ENCODE assay signal across 27 cellular contexts in genomic region chr1:206898909-206899431, GRCh38. TPM values are rescaled to one million over a fixed set of nuclear protein-coding genes. Genes with fewer than 3 reads are reported as not detected.
DNase-seq lines count a peak whose midpoint lies in the region; ATAC-seq, FAIRE-seq and TF ChIP-seq lines count a peak whose summit lies in the region.
"Had no signal": no experiment of that assay in that cellular context is flagged by ENCODE, and none has a peak within 500 bp of the region (broad histone marks: within the 10 kb centered on the region; RNA-seq: fewer than 3 reads in every experiment).

No MANE protein-coding gene starts in this region.

- no peak for FAIRE-seq in frontal cortex (lab: Jason Lieb, UNC)
- FAIRE-seq: A204.1, kidney had no signal

- no peak for TF ChIP-seq RAD21 in HCT116 (IDR thresholded peaks at IDR 0.05; ENCODE audit: low read depth)

- H3K9me3 Mint-ChIP-seq in activated CD4-positive, alpha-beta memory T cell treated with anti-CD3 and anti-CD28 coated beads for 36 hours, result no peaks in the 10 kb centered on the region
- no peaks in the 10 kb centered on the region for H3K9me3 Mint-ChIP-seq in activated CD4-positive, alpha-beta memory T cell treated with anti-CD3 and anti-CD28 coated beads, Interleukin-2, amount 10 ng/mL, durations not matched to agents 7 days and 5 days
- H3K9me3 Mint-ChIP-seq in central memory CD8-positive, alpha-beta T cell, result no peaks in the 10 kb centered on the region
- H3K9me3 Mint-ChIP-seq: activated T-helper 1 cell treated with anti-CD3 and anti-CD28 coated beads, Interleukin-12 subunit alpha, Interleukin-12 subunit beta, Interleukin-2, Interleukin-4 antibody, amounts not matched to agents 30 ng/mL and 10 ng/mL and 1 ng/mL, durations not matched to agents 14 hours and 24 hours and 36 hours; nephron had no signal

- H3K4me1 ChIP-seq in HCT116 (ENCODE audit: control insufficient read depth in 1 of 2, insufficient read depth in 2 of 2, low read length in 2 of 2), result peaks cover 9 to 18% of the 10 kb centered on the region in 2 experiments
- H3K4me1 ChIP-seq in osteoblast (ENCODE audit: insufficient read depth, low read length), result peaks cover 37% of the 10 kb centered on the region
- H3K4me1 ChIP-seq: psoas muscle, testis had no signal

- no peaks in the 10 kb centered on the region for H3K36me3 ChIP-seq in HCT116 (ENCODE audit: control insufficient read depth in 1 of 2, insufficient read depth in 2 of 2, low read length in 2 of 2)
- H3K36me3 ChIP-seq in osteoblast (ENCODE audit: insufficient read depth, low read length), result no peaks in the 10 kb centered on the region
- H3K36me3 ChIP-seq: SJCRH30 had no signal

- no peaks in the 10 kb centered on the region for H3K9me2 ChIP-seq in HCT116 (ENCODE audit: insufficient read depth)

- RAD21 ChIA-PET in HCT116 (lab: Charles Lee; ENCODE audit: low non-redundant PET in 1 of 2, low total read pairs in 2 of 2, uncharacterized antibody in 2 of 2, unreplicated experiment in 2 of 2), result no interaction called here

- intact Hi-C loops in activated CD4-positive, alpha-beta memory T cell treated with anti-CD3 and anti-CD28 coated beads for 36 hours (cut with micrococcal nuclease), result loop anchor here (10.0 kb wide), 1 partner anchor 394 kb away; the partner anchor contains the start of gene RASSF5
- intact Hi-C loops in HCT116 (cut with micrococcal nuclease), result no loop called here

- H3K4me2 ChIP-seq in HCT116 (ENCODE audit: low read length), result peak overlapping the region; percentile 63
- peak overlapping the region; percentile 65 for H3K4me2 ChIP-seq in osteoblast (ENCODE audit: insufficient read depth, low read length)

- CTCF ChIA-PET in activated CD4-positive, alpha-beta memory T cell treated with anti-CD3 and anti-CD28 coated beads for 36 hours (lab: Charles Lee), result interaction anchor here (0.7 to 7.5 kb wide), 3 partner anchors 10 to 83 kb away, joined by 4 to 46 read pairs (median 15); no protein-coding TSS in a partner anchor
- CTCF ChIA-PET in activated CD4-positive, alpha-beta memory T cell treated with anti-CD3 and anti-CD28 coated beads, Interleukin-2, amount 10 ng/mL, durations not matched to agents 7 days and 5 days (lab: Charles Lee), result no interaction called here
- CTCF ChIA-PET in HCT116 (lab: Charles Lee), result interaction anchor here (0.9 to 2.0 kb wide), 2 partner anchors 13 to 33 kb away, joined by 3 to 5 read pairs; partner anchors contain the start of gene IL20

- peaks cover 23% of the 10 kb centered on the region for H3K36me3 Mint-ChIP-seq in activated CD4-positive, alpha-beta memory T cell treated with anti-CD3 and anti-CD28 coated beads for 36 hours
- peaks cover 14% of the 10 kb centered on the region for H3K36me3 Mint-ChIP-seq in activated CD4-positive, alpha-beta memory T cell treated with anti-CD3 and anti-CD28 coated beads, Interleukin-2, amount 10 ng/mL, durations not matched to agents 7 days and 5 days (ENCODE audit: low read depth)
- peaks cover 20% of the 10 kb centered on the region for H3K36me3 Mint-ChIP-seq in central memory CD8-positive, alpha-beta T cell (ENCODE audit: insufficient read depth)

- H3K27ac ChIP-seq in HCT116 (ENCODE audit: low read depth, low read length) (no peak overlapping the region), osteoblast (ENCODE audit: low read depth, low read length) (peak overlapping the region; percentile 63)
- H3K27ac ChIP-seq: C4-2B, psoas muscle, SJCRH30, testis had no signal

- H3K79me2 ChIP-seq in HCT116 (ENCODE audit: insufficient read depth, low read length) (no peaks in the 10 kb centered on the region), osteoblast (ENCODE audit: insufficient read depth, low read length) (no peaks in the 10 kb centered on the region)

- H3K27me3 ChIP-seq in HCT116 (ENCODE audit: insufficient read depth, low read length), result no peaks in the 10 kb centered on the region
- no peaks in the 10 kb centered on the region for H3K27me3 ChIP-seq in osteoblast (ENCODE audit: insufficient read depth, low read length)
- H3K27me3 ChIP-seq: testis had no signal

- H3K4me1 Mint-ChIP-seq in activated CD4-positive, alpha-beta memory T cell treated with anti-CD3 and anti-CD28 coated beads for 36 hours (ENCODE audit: low read depth), result peaks cover 65% of the 10 kb centered on the region
- peaks cover 11% of the 10 kb centered on the region for H3K4me1 Mint-ChIP-seq in activated CD4-positive, alpha-beta memory T cell treated with anti-CD3 and anti-CD28 coated beads, Interleukin-2, amount 10 ng/mL, durations not matched to agents 7 days and 5 days
- peaks cover 20% of the 10 kb centered on the region for H3K4me1 Mint-ChIP-seq in central memory CD8-positive, alpha-beta T cell

- H4K20me1 ChIP-seq in HCT116 (ENCODE audit: insufficient read depth) (no peaks in the 10 kb centered on the region), osteoblast (ENCODE audit: insufficient read depth, low read length) (no peaks in the 10 kb centered on the region)

- peak overlapping the region; percentile 68 for H3K27ac Mint-ChIP-seq in activated CD4-positive, alpha-beta memory T cell treated with anti-CD3 and anti-CD28 coated beads for 36 hours
- no peak overlapping the region for H3K27ac Mint-ChIP-seq in activated CD4-positive, alpha-beta memory T cell treated with anti-CD3 and anti-CD28 coated beads, Interleukin-2, amount 10 ng/mL, durations not matched to agents 7 days and 5 days
- peak overlapping the region; percentile 80 for H3K27ac Mint-ChIP-seq in central memory CD8-positive, alpha-beta T cell (ENCODE audit: low read depth)
- H3K27ac Mint-ChIP-seq: nephron had no signal

- H3K9ac ChIP-seq in HCT116 (ENCODE audit: low read length), result no peak overlapping the region

- TF ChIP-seq POLR2A in HCT116 (IDR thresholded peaks at IDR 0.05; ENCODE audit: borderline replicate concordance, extremely low read depth, insufficient read depth, insufficient read length), result no peak

- H3K4me3 Mint-ChIP-seq in activated CD4-positive, alpha-beta memory T cell treated with anti-CD3 and anti-CD28 coated beads for 36 hours, result peak overlapping the region; percentile 74
- no peak overlapping the region for H3K4me3 Mint-ChIP-seq in activated CD4-positive, alpha-beta memory T cell treated with anti-CD3 and anti-CD28 coated beads, Interleukin-2, amount 10 ng/mL, durations not matched to agents 7 days and 5 days
- no peak overlapping the region for H3K4me3 Mint-ChIP-seq in central memory CD8-positive, alpha-beta T cell
- H3K4me3 Mint-ChIP-seq: activated T-helper 1 cell treated with anti-CD3 and anti-CD28 coated beads, Interleukin-12 subunit alpha, Interleukin-12 subunit beta, Interleukin-2, Interleukin-4 antibody, amounts not matched to agents 30 ng/mL and 10 ng/mL and 1 ng/mL, durations not matched to agents 14 hours and 24 hours and 36 hours; nephron had no signal

- POLR2A ChIA-PET in activated CD4-positive, alpha-beta memory T cell treated with anti-CD3 and anti-CD28 coated beads for 36 hours (lab: Charles Lee), result interaction anchor here (1.7 kb wide), 1 partner anchor 9 kb away, joined by 4 read pairs; no protein-coding TSS in a partner anchor
- POLR2A ChIA-PET in activated CD4-positive, alpha-beta memory T cell treated with anti-CD3 and anti-CD28 coated beads, Interleukin-2, amount 10 ng/mL, durations not matched to agents 7 days and 5 days (lab: Charles Lee), result interaction anchor here (1.4 kb wide), 1 partner anchor 38 kb away, joined by 3 read pairs; no protein-coding TSS in a partner anchor
- POLR2A ChIA-PET in HCT116 (lab: Charles Lee), result no interaction called here

- H3K9me3 ChIP-seq in HCT116 (ENCODE audit: control insufficient read depth in 1 of 2, insufficient read depth in 1 of 2, low read depth in 1 of 2, low read length in 2 of 2) (no peaks in the 10 kb centered on the region), osteoblast (ENCODE audit: low read depth, low read length) (no peaks in the 10 kb centered on the region)
- H3K9me3 ChIP-seq: psoas muscle, SJCRH30, testis had no signal

- no peak for ATAC-seq in HCT116
- ATAC-seq in central memory CD8-positive, alpha-beta T cell (replicated peaks; ENCODE audit: extremely low read depth, poor library complexity, severe bottlenecking), result no peak
- ATAC-seq in HG03135 (IDR thresholded peaks at IDR 0.05; ENCODE audit: unreplicated experiment), result no peak
- no peak for ATAC-seq in HG03097 (IDR thresholded peaks at IDR 0.05; ENCODE audit: low FRiP score, unreplicated experiment)

- H3K4me3 ChIP-seq in HCT116 (replicated peaks in 1 of 2; ENCODE audit: low read depth in 1 of 2, low read length in 2 of 2) (no peak overlapping the region), osteoblast (ENCODE audit: insufficient read depth, low read length) (no peak overlapping the region)
- H3K4me3 ChIP-seq: psoas muscle, SJCRH30, testis had no signal

- peaks cover 2% of the 10 kb centered on the region for H3K27me3 Mint-ChIP-seq in activated CD4-positive, alpha-beta memory T cell treated with anti-CD3 and anti-CD28 coated beads for 36 hours
- peaks cover 2% of the 10 kb centered on the region for H3K27me3 Mint-ChIP-seq in activated CD4-positive, alpha-beta memory T cell treated with anti-CD3 and anti-CD28 coated beads, Interleukin-2, amount 10 ng/mL, durations not matched to agents 7 days and 5 days
- peaks cover 18% of the 10 kb centered on the region for H3K27me3 Mint-ChIP-seq in central memory CD8-positive, alpha-beta T cell

- no peak for DNase-seq in activated CD4-positive, alpha-beta memory T cell treated with anti-CD3 and anti-CD28 coated beads for 36 hours
- no peak for DNase-seq in activated CD4-positive, alpha-beta memory T cell treated with anti-CD3 and anti-CD28 coated beads, Interleukin-2, amount 10 ng/mL, durations not matched to agents 7 days and 5 days
- no peak for DNase-seq in HCT116 (ENCODE audit: low read depth, low spot score)
- no peak for DNase-seq in central memory CD8-positive, alpha-beta T cell (ENCODE audit: low spot score in 2 of 2)
- DNase-seq in osteoblast (ENCODE audit: insufficient read length, low spot score, missing footprints), result no peak
- DNase-seq in frontal cortex (ENCODE audit: low spot score in 2 of 2), result no peak
- DNase-seq: activated CD4-positive, alpha-beta T cell treated with anti-CD3 and anti-CD28 coated beads for 1 hour; effector CD8-positive, alpha-beta T cell; hippocampal formation; Karpas-422; kidney; NCI-H1105; NCI-H2107; NCI-H524 treated with DMSO at 0.1 percent for 48 hours; psoas muscle; stimulated activated CD8-positive, alpha-beta memory T cell treated with anti-CD3 and anti-CD28 coated beads, Interleukin-4, amount 100 ng/mL, for 48 hours; T-helper 9 cell; testis had no signal

- TF ChIP-seq CTCF in HCT116 (IDR thresholded peaks at IDR 0.05 in 2 of 3, conservative IDR thresholded peaks at IDR 0.05 in 1 of 3; ENCODE audit: borderline replicate concordance in 1 of 3, insufficient read depth in 1 of 3, low read depth in 2 of 3, low read length in 2 of 3), result no peak
- no peak for TF ChIP-seq CTCF in osteoblast (IDR thresholded peaks at IDR 0.05; ENCODE audit: extremely low read depth, low read depth, low read length)

- H2AFZ ChIP-seq in HCT116 (ENCODE audit: low read depth, low read length, poor library complexity, severe bottlenecking), result no peak overlapping the region
- H2AFZ ChIP-seq in osteoblast (ENCODE audit: low read length), result peak overlapping the region; percentile 40

- no TSS peak for BruUV-seq in HCT116 (replicated peaks; lab: Mats Ljungman, UMichigan)

RNA-seq across cellular contexts. Expression of gene IL24, which starts 1.7 kb away (rescaled TPM):
- 10 to 100 TPM in 1 of 2 experiments, 1 to 10 TPM in 1; 9.8 to 10.0 TPM for total RNA-seq in activated CD4-positive, alpha-beta memory T cell treated with anti-CD3 and anti-CD28 coated beads for 36 hours
- total RNA-seq in activated CD4-positive, alpha-beta memory T cell treated with anti-CD3 and anti-CD28 coated beads, Interleukin-2, amount 10 ng/mL, durations not matched to agents 7 days and 5 days, result not detected
- total RNA-seq in HCT116 (2021; ENCODE audit: unreplicated experiment) (not detected), osteoblast (not detected in 2 replicates), frontal cortex (under 0.01 TPM)
- not detected in 2 replicates for polyA plus RNA-seq in HCT116 (2012)
- total RNA-seq: kidney, mammary epithelial cell, OCI-LY7, SJCRH30, testis had no signal

RNA-seq across cellular contexts. Expression of gene FCMR, which starts 22.8 kb away (rescaled TPM):
- 10 to 100 TPM; 65.7 to 73.0 TPM for total RNA-seq in activated CD4-positive, alpha-beta memory T cell treated with anti-CD3 and anti-CD28 coated beads for 36 hours
- 100 to 1,000 TPM; 117 to 121 TPM for total RNA-seq in activated CD4-positive, alpha-beta memory T cell treated with anti-CD3 and anti-CD28 coated beads, Interleukin-2, amount 10 ng/mL, durations not matched to agents 7 days and 5 days
- total RNA-seq in HCT116 (2021; ENCODE audit: unreplicated experiment) (0.61 TPM), osteoblast (0.29 TPM in 1 of 2 replicates, not detected in the other), frontal cortex (under 0.01 TPM)
- 0.15 and 0.17 TPM in 2 replicates for polyA plus RNA-seq in HCT116 (2012)
- total RNA-seq: SJCRH30 had no signal

RNA-seq across cellular contexts. Expression of gene IL20, which starts 33.5 kb away (rescaled TPM):
- total RNA-seq in activated CD4-positive, alpha-beta memory T cell treated with anti-CD3 and anti-CD28 coated beads for 36 hours, result not detected
- total RNA-seq in activated CD4-positive, alpha-beta memory T cell treated with anti-CD3 and anti-CD28 coated beads, Interleukin-2, amount 10 ng/mL, durations not matched to agents 7 days and 5 days, result not detected
- total RNA-seq in HCT116 (2021; ENCODE audit: unreplicated experiment), result not detected
- polyA plus RNA-seq in HCT116 (2012), result not detected in 2 replicates
- not detected in 2 replicates for total RNA-seq in osteoblast
- total RNA-seq in frontal cortex, result not detected
- total RNA-seq: activated T-helper 1 cell treated with anti-CD3 and anti-CD28 coated beads, Interleukin-12 subunit alpha, Interleukin-12 subunit beta, Interleukin-2, Interleukin-4 antibody, amounts not matched to agents 30 ng/mL and 10 ng/mL and 1 ng/mL, durations not matched to agents 14 hours and 24 hours and 36 hours; kidney; mammary epithelial cell; OCI-LY7; SJCRH30 had no signal
- polyA plus RNA-seq: psoas muscle had no signal

RNA-seq across cellular contexts. Expression of gene PIGR, which starts 47.3 kb away (rescaled TPM):
- total RNA-seq in activated CD4-positive, alpha-beta memory T cell treated with anti-CD3 and anti-CD28 coated beads for 36 hours, result under 1 TPM; 0.10 TPM
- not detected for total RNA-seq in activated CD4-positive, alpha-beta memory T cell treated with anti-CD3 and anti-CD28 coated beads, Interleukin-2, amount 10 ng/mL, durations not matched to agents 7 days and 5 days
- total RNA-seq in HCT116 (2021; ENCODE audit: unreplicated experiment) (2.6 TPM), osteoblast (not detected in 2 replicates), frontal cortex (not detected)
- 0.01 TPM in 2 replicates for polyA plus RNA-seq in HCT116 (2012)
- total RNA-seq: activated T-helper 1 cell treated with anti-CD3 and anti-CD28 coated beads, Interleukin-12 subunit alpha, Interleukin-12 subunit beta, Interleukin-2, Interleukin-4 antibody, amounts not matched to agents 30 ng/mL and 10 ng/mL and 1 ng/mL, durations not matched to agents 14 hours and 24 hours and 36 hours; SJCRH30; testis had no signal

Comparison
In these comparisons a context has a peak if more than half of its experiments do, and no peak if none do; other contexts are left out.
1. RNA of gene IL24, which starts 1.7 kb away (total RNA-seq): 9.8 to 10.0 TPM in activated CD4-positive, alpha-beta memory T cell treated with anti-CD3 and anti-CD28 coated beads for 36 hours; not detected in activated CD4-positive, alpha-beta memory T cell treated with anti-CD3 and anti-CD28 coated beads, Interleukin-2, amount 10 ng/mL, durations not matched to agents 7 days and 5 days, not detected in HCT116 (single experiment), not detected in osteoblast and under 0.01 TPM in frontal cortex (single experiment); every median in the first group is over 10 times any median in the second.
2. RNA of gene FCMR, which starts 22.8 kb away (total RNA-seq): 117 to 121 TPM in activated CD4-positive, alpha-beta memory T cell treated with anti-CD3 and anti-CD28 coated beads, Interleukin-2, amount 10 ng/mL, durations not matched to agents 7 days and 5 days and 65.7 to 73.0 TPM in activated CD4-positive, alpha-beta memory T cell treated with anti-CD3 and anti-CD28 coated beads for 36 hours; 0.61 TPM in HCT116 (single experiment), 0.29 TPM in osteoblast and under 0.01 TPM in frontal cortex (single experiment); every median in the first group is over 10 times any median in the second.